Comparison of ENCODE assay signal across 12 cellular contexts in genomic region chr1:24463756-24464377, GRCh38. TPM values are rescaled to one million over a fixed set of nuclear protein-coding genes. Genes with fewer than 3 reads are reported as not detected.
DNase-seq lines count a peak whose midpoint lies in the region; ATAC-seq and TF ChIP-seq lines count a peak whose summit lies in the region.
"Had no signal": no experiment of that assay in that cellular context is flagged by ENCODE, and none has a peak within 500 bp of the region (broad histone marks: within the 10 kb centered on the region; RNA-seq: fewer than 3 reads in every experiment).

No MANE protein-coding gene starts in this region.

- no peaks in the 10 kb centered on the region for H3K9me3 ChIP-seq in colonic mucosa
- H3K9me3 ChIP-seq in heart left ventricle: no peaks in the 10 kb centered on the region
- H3K9me3 ChIP-seq: esophagus squamous epithelium had no signal

- peak overlapping the region; percentile 72 for H3K27ac Mint-ChIP-seq in activated T-cell treated with anti-CD3 and anti-CD28 coated beads, Interleukin-2, amount 50 U/mL, for 24 hours

- H3K4me3 ChIP-seq in dorsolateral prefrontal cortex (no peak overlapping the region), colonic mucosa (no peak overlapping the region), heart left ventricle (no peak overlapping the region)
- H3K4me3 ChIP-seq: esophagus squamous epithelium, smooth muscle cell had no signal

- H3K27me3 ChIP-seq in dorsolateral prefrontal cortex: no peaks in the 10 kb centered on the region
- H3K27me3 ChIP-seq in colonic mucosa: no peaks in the 10 kb centered on the region
- no peaks in the 10 kb centered on the region for H3K27me3 ChIP-seq in heart left ventricle
- H3K27me3 ChIP-seq: esophagus squamous epithelium had no signal

- H3K27ac ChIP-seq in dorsolateral prefrontal cortex: peak overlapping the region in 36 of 59 donors; percentile 3 to 82 (median 44)
- H3K27ac ChIP-seq in temporal lobe (ENCODE audit: low read depth, low read length): peak overlapping the region; percentile 40
- H3K27ac ChIP-seq in colonic mucosa: no peak overlapping the region
- H3K27ac ChIP-seq in heart left ventricle: no peak overlapping the region
- H3K27ac ChIP-seq: esophagus squamous epithelium had no signal

- no peaks in the 10 kb centered on the region for H3K27me3 Mint-ChIP-seq in activated T-cell treated with anti-CD3 and anti-CD28 coated beads, Interleukin-2, amount 50 U/mL, for 24 hours

- H3K4me1 Mint-ChIP-seq in activated T-cell treated with anti-CD3 and anti-CD28 coated beads, Interleukin-2, amount 50 U/mL, for 24 hours (ENCODE audit: low read depth): peaks cover 44% of the 10 kb centered on the region

- no peak overlapping the region for H3K9ac ChIP-seq in colonic mucosa (ENCODE audit: low read depth in 2 of 2, low read length in 2 of 2)

- peaks cover 9% of the 10 kb centered on the region for H3K9me3 Mint-ChIP-seq in activated T-cell treated with anti-CD3 and anti-CD28 coated beads, Interleukin-2, amount 50 U/mL, for 24 hours

- ATAC-seq in heart left ventricle: no peak

- no peaks in the 10 kb centered on the region for H3K36me3 ChIP-seq in colonic mucosa
- H3K36me3 ChIP-seq in heart left ventricle: peaks cover 0 to 56% (median 34%) of the 10 kb centered on the region in 9 donors

- intact Hi-C loops in dorsolateral prefrontal cortex (cut with DNase I): no loop called here
- intact Hi-C loops in colonic mucosa (cut with DNase I): no loop called here
- intact Hi-C loops in heart left ventricle (cut with DNase I): no loop called here

- TF ChIP-seq POLR2A in heart left ventricle (IDR thresholded peaks at IDR 0.05): no peak

- DNase-seq in activated T-cell treated with anti-CD3 and anti-CD28 coated beads, Interleukin-2, amount 50 U/mL, for 24 hours: no peak
- no peak for DNase-seq in activated T-cell treated with anti-CD3 and anti-CD28 coated beads for 4 hours
- DNase-seq in NCI-H2227 treated with DMSO at 0.1 percent for 48 hours (lab: John Stamatoyannopoulos, UW): peak; percentile 92
- no peak for DNase-seq in dorsolateral prefrontal cortex
- no peak for DNase-seq in colonic mucosa
- DNase-seq in heart left ventricle: no peak
- DNase-seq in central memory CD4-positive, alpha-beta T cell: no peak
- DNase-seq: esophagus squamous epithelium, GOT3, T-helper 1 cell had no signal

- H3K4me1 ChIP-seq in colonic mucosa (no peaks in the 10 kb centered on the region), heart left ventricle (no peaks in the 10 kb centered on the region)

- H3K36me3 Mint-ChIP-seq in activated T-cell treated with anti-CD3 and anti-CD28 coated beads, Interleukin-2, amount 50 U/mL, for 24 hours (ENCODE audit: low read depth): peaks cover 90% of the 10 kb centered on the region

- 67 to 74% (median 69%) methylated on average over 11 of the region's 11 CpGs for WGBS in heart left ventricle, 4 donors

- TF ChIP-seq CTCF in dorsolateral prefrontal cortex (IDR thresholded peaks at IDR 0.05 in 54 of 56, conservative IDR thresholded peaks at IDR 0.05 in 2 of 56; ENCODE audit: low read depth in 1 of 56, partially characterized antibody in 56 of 56) (no peak), colonic mucosa (IDR thresholded peaks at IDR 0.05) (no peak), heart left ventricle (IDR thresholded peaks at IDR 0.05) (no peak)

- no peak overlapping the region for H3K4me3 Mint-ChIP-seq in activated T-cell treated with anti-CD3 and anti-CD28 coated beads, Interleukin-2, amount 50 U/mL, for 24 hours

RNA-seq across cellular contexts. Expression of gene RCAN3, which starts 38.8 kb away (rescaled TPM):
- 10 to 100 TPM in 4 of 120 experiments, 1 to 10 TPM in 116; 2.3 to 12.6 (median 5.5) TPM for total RNA-seq in dorsolateral prefrontal cortex
- total RNA-seq in temporal lobe: 13.0 TPM
- total RNA-seq in colonic mucosa: 10 to 100 TPM; 12.6 to 15.1 TPM
- total RNA-seq in heart left ventricle: 1 to 10 TPM; 4.3 to 9.7 (median 6.1) TPM
- polyA plus RNA-seq in heart left ventricle: 1 to 10 TPM; 2.1 to 3.6 TPM

RNA-seq across cellular contexts. Expression of gene NIPAL3, which starts 48.3 kb away (rescaled TPM):
- total RNA-seq in dorsolateral prefrontal cortex: 100 to 1,000 TPM in 69 of 120 experiments, 10 to 100 TPM in 51; 61.8 to 202 (median 104) TPM
- 8.1 TPM for total RNA-seq in temporal lobe
- 10 to 100 TPM; 41.3 to 45.2 TPM for total RNA-seq in colonic mucosa
- 10 to 100 TPM; 24.7 to 48.3 (median 29.7) TPM for total RNA-seq in heart left ventricle
- polyA plus RNA-seq in heart left ventricle: 10 to 100 TPM in 1 of 2 donors, 1 to 10 TPM in 1; 9.8 to 15.9 TPM

RNA-seq across cellular contexts. Expression of gene STPG1, which starts 50.3 kb away (rescaled TPM):
- total RNA-seq in dorsolateral prefrontal cortex: 10 to 100 TPM; 16.1 to 37.3 (median 24.7) TPM
- total RNA-seq in temporal lobe: 2.5 TPM
- 10 to 100 TPM; 13.6 to 18.4 TPM for total RNA-seq in colonic mucosa
- total RNA-seq in heart left ventricle: 1 to 10 TPM; 3.8 to 6.9 (median 4.8) TPM
- polyA plus RNA-seq in heart left ventricle: 1 to 10 TPM; 4.5 to 5.2 TPM

Comparison
In these comparisons a context has a peak if more than half of its experiments do, and no peak if none do; other contexts are left out.
1. H3K27ac ChIP-seq: peak in dorsolateral prefrontal cortex (36 of 59) and temporal lobe (single experiment); none in colonic mucosa (single experiment) and heart left ventricle (0 of 12).